In the genomic region with DNA sequence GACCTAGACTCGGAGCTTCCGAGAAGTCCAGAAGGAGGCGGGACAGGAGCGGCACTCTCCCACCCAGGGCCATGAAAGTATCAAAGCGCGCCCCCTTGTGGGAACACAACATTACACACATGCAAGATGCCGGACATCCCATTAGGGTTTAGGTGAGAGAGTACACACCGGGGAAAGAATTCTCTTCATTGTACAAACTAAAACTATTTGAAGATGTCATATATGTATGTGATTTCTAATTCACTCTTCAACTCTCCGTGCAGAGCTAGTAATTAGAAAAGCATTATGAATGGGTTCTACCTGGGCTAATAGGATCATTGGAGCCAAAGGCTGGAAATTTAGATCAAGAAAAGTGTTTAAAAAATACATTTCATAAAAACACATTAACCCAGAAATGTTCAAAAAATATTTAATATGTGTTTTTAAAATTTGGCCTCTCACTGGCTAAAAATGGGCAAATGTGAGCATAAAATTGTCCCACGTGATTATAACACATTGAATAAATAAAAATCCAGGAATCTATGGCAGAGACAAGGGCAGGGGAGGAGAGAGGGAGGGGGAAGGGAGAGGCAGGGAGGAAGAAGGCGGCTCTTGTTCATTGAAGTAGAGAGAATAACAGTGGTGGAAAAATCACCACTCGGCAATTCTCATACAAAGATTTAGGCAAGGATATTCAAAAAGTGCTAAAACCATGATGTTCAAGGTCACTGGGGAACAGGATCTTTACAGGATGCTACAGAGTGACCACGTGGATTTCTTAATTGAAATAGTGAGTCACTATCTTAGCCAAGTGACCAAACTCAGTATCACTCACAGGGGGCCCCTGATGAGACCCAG, we compare ENCODE assay signal across 8 cellular contexts.
DNase-seq lines count a peak whose midpoint lies in the region; ATAC-seq and TF ChIP-seq lines count a peak whose summit lies in the region.

No MANE protein-coding gene starts in this region.

- no peaks in the 10 kb centered on the region for H3K4me1 ChIP-seq in OCI-LY1 (ENCODE audit: insufficient read depth, low read length, severe bottlenecking)

- no peak for ATAC-seq in GM21360 (IDR thresholded peaks at IDR 0.05; ENCODE audit: unreplicated experiment)
- no peak for ATAC-seq in activated CD4-positive, CD25-positive, alpha-beta regulatory T cell treated with anti-CD3 and anti-CD28 coated beads, Interleukin-2, amount 50 U/mL, for 24 hours

- no peaks in the 10 kb centered on the region for H3K9me3 ChIP-seq in OCI-LY1 (ENCODE audit: low read length)

- peaks cover 4% of the 10 kb centered on the region for H3F3A ChIP-seq in OCI-LY1 (ENCODE audit: insufficient read depth, low read length)

- H3K4me3 Mint-ChIP-seq in activated T-cell treated with anti-CD3 and anti-CD28 coated beads, Interleukin-2, amount 50 U/mL, for 24 hours = no peak overlapping the region

- no peak overlapping the region for H2AFZ ChIP-seq in OCI-LY1 (ENCODE audit: low read length)

- no peak overlapping the region for H3K4me2 ChIP-seq in OCI-LY1 (ENCODE audit: low read length)

- peak overlapping the region; percentile 84 for H3K27ac Mint-ChIP-seq in activated T-cell treated with anti-CD3 and anti-CD28 coated beads, Interleukin-2, amount 50 U/mL, for 24 hours

- H3K27me3 ChIP-seq in OCI-LY1 (ENCODE audit: insufficient read depth, low read length) = no peaks in the 10 kb centered on the region

- no peaks in the 10 kb centered on the region for H3K79me2 ChIP-seq in OCI-LY1 (ENCODE audit: insufficient read depth, low read length)

- H3K27me3 Mint-ChIP-seq in activated T-cell treated with anti-CD3 and anti-CD28 coated beads, Interleukin-2, amount 50 U/mL, for 24 hours = no peaks in the 10 kb centered on the region

- peaks cover 83% of the 10 kb centered on the region for H3K36me3 ChIP-seq in OCI-LY1 (ENCODE audit: insufficient read depth, low read length)

- H3K36me3 Mint-ChIP-seq in activated T-cell treated with anti-CD3 and anti-CD28 coated beads, Interleukin-2, amount 50 U/mL, for 24 hours (ENCODE audit: low read depth) = peaks cover 94% of the 10 kb centered on the region

- no peaks in the 10 kb centered on the region for H3K9me2 ChIP-seq in OCI-LY1 (ENCODE audit: low read depth, low read length)

- peak; percentile 49; the same call in 1 of the 2 replicates for TF ChIP-seq CTCF in OCI-LY1 (IDR thresholded peaks at IDR 0.05; ENCODE audit: low read length)

- peaks cover 53% of the 10 kb centered on the region for H3K4me1 Mint-ChIP-seq in activated T-cell treated with anti-CD3 and anti-CD28 coated beads, Interleukin-2, amount 50 U/mL, for 24 hours (ENCODE audit: low read depth)

- no peak overlapping the region for H3K9ac ChIP-seq in OCI-LY1 (ENCODE audit: low read length)

- H4K20me1 ChIP-seq in OCI-LY1 (ENCODE audit: insufficient read depth, low read length) = no peaks in the 10 kb centered on the region

- no peaks in the 10 kb centered on the region for H3K9me3 Mint-ChIP-seq in activated T-cell treated with anti-CD3 and anti-CD28 coated beads, Interleukin-2, amount 50 U/mL, for 24 hours

- H3K4me3 ChIP-seq in OCI-LY1 (ENCODE audit: low read depth, low read length, poor library complexity, severe bottlenecking) = no peak overlapping the region

- no peak overlapping the region for H3K27ac ChIP-seq in OCI-LY1 (ENCODE audit: low read depth, low read length, poor library complexity, severe bottlenecking)

- DNase-seq in activated T-cell treated with anti-CD3 and anti-CD28 coated beads, Interleukin-2, amount 50 U/mL, for 24 hours = no peak
- DNase-seq in activated T-cell treated with anti-CD3 and anti-CD28 coated beads, Interleukin-2, amount 50 U/mL, for 1 hour = no peak
- DNase-seq in dedifferentiated amniotic fluid mesenchymal stem cell (ENCODE audit: extremely low spot score) (peak; percentile 22), medulla oblongata (ENCODE audit: extremely low spot score) (peak; percentile 74), GM19240 (ENCODE audit: insufficient read length, low spot score) (no peak)

Comparison
In these comparisons a context has a peak if more than half of its experiments do, and no peak if none do; other contexts are left out.
1. DNase-seq: peak in dedifferentiated amniotic fluid mesenchymal stem cell (single experiment) and medulla oblongata (single experiment); none in activated T-cell treated with anti-CD3 and anti-CD28 coated beads, Interleukin-2, amount 50 U/mL, for 24 hours (single experiment), activated T-cell treated with anti-CD3 and anti-CD28 coated beads, Interleukin-2, amount 50 U/mL, for 1 hour (single experiment) and GM19240 (single experiment).